1 cellular context compared by ENCODE assay signal in the genomic region with DNA sequence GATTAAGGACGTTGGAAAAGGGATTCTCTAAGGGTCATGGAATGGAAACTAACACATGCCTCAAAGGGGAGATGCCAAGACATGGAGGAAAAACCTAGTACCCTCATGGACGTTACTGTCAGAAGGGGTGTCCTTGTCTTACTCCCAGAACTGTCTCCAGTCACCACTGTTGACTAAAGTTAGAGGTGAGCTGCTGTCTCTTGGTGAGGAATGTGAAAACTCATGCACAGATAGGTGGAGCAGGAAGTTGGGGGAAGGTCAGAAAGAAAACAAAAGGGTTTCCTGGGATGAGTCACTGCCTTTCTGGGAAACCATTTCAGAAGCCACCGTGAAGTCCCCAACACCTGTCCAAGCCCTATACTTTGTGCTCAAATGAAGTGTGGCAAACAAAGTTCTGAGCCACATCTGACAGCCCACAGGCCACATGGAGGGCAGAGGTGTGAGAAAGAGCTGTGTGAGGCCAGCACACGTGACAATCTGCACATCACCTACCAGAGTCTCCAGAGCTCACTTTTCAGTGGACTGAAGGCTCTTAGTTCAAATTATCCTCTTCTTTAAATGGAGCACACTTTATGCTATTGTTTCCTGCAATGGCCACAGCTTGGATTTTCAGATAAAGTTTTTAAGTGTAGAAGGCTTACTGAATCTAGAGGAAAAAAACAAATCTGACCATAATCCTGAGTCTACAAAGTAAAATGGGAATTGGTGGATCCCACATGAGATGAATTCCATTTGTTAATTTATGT.
TF ChIP-seq lines count a peak whose summit lies in the region.

No MANE protein-coding gene starts in this region.

TF ChIP-seq in HepG2, 621 proteins besides CTCF, POLR2A, EP300 and RAD21 (continued from another document and continues in another):
- no peak for TF ChIP-seq SRSF9 (IDR thresholded peaks at IDR 0.05; ENCODE audit: borderline replicate concordance, insufficient read depth, low read depth, low read length, poor library complexity, severe bottlenecking)
- TF ChIP-seq, protein P1, sequence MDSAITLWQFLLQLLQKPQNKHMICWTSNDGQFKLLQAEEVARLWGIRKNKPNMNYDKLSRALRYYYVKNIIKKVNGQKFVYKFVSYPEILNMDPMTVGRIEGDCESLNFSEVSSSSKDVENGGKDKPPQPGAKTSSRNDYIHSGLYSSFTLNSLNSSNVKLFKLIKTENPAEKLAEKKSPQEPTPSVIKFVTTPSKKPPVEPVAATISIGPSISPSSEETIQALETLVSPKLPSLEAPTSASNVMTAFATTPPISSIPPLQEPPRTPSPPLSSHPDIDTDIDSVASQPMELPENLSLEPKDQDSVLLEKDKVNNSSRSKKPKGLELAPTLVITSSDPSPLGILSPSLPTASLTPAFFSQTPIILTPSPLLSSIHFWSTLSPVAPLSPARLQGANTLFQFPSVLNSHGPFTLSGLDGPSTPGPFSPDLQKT (CRISPR knock-in tag; IDR thresholded peaks at IDR 0.05; ENCODE audit: borderline replicate concordance), result no peak; the same call in 1 of the 2 replicates
- no peak for TF ChIP-seq RFX1 (IDR thresholded peaks at IDR 0.05)
- peak; percentile 92 for TF ChIP-seq HOXA3 (CRISPR knock-in tag; IDR thresholded peaks at IDR 0.05)
- TF ChIP-seq ZBTB1 (CRISPR knock-in tag; IDR thresholded peaks at IDR 0.05; ENCODE audit: borderline replicate concordance), result peak; percentile 94; the same call in 1 of the 2 replicates
- TF ChIP-seq CHD2 (IDR thresholded peaks at IDR 0.05; ENCODE audit: low read depth, low read length), result no peak
- TF ChIP-seq NFKB2 (CRISPR knock-in tag; IDR thresholded peaks at IDR 0.05; ENCODE audit: borderline replicate concordance), result peak; percentile 98
- TF ChIP-seq ZFP36L2 (CRISPR knock-in tag; IDR thresholded peaks at IDR 0.05), result peak; percentile 96
- TF ChIP-seq, protein P2, sequence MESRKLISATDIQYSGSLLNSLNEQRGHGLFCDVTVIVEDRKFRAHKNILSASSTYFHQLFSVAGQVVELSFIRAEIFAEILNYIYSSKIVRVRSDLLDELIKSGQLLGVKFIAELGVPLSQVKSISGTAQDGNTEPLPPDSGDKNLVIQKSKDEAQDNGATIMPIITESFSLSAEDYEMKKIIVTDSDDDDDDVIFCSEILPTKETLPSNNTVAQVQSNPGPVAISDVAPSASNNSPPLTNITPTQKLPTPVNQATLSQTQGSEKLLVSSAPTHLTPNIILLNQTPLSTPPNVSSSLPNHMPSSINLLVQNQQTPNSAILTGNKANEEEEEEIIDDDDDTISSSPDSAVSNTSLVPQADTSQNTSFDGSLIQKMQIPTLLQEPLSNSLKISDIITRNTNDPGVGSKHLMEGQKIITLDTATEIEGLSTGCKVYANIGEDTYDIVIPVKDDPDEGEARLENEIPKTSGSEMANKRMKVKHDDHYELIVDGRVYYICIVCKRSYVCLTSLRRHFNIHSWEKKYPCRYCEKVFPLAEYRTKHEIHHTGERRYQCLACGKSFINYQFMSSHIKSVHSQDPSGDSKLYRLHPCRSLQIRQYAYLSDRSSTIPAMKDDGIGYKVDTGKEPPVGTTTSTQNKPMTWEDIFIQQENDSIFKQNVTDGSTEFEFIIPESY (CRISPR knock-in tag; IDR thresholded peaks at IDR 0.05), result peak; percentile 89; the same call in 1 of the 2 replicates
- TF ChIP-seq, protein P3, sequence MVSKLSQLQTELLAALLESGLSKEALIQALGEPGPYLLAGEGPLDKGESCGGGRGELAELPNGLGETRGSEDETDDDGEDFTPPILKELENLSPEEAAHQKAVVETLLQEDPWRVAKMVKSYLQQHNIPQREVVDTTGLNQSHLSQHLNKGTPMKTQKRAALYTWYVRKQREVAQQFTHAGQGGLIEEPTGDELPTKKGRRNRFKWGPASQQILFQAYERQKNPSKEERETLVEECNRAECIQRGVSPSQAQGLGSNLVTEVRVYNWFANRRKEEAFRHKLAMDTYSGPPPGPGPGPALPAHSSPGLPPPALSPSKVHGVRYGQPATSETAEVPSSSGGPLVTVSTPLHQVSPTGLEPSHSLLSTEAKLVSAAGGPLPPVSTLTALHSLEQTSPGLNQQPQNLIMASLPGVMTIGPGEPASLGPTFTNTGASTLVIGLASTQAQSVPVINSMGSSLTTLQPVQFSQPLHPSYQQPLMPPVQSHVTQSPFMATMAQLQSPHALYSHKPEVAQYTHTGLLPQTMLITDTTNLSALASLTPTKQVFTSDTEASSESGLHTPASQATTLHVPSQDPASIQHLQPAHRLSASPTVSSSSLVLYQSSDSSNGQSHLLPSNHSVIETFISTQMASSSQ (IDR thresholded peaks at IDR 0.05; ENCODE audit: low read depth), result peak; percentile 79; the same call in 1 of the 2 replicates
- TF ChIP-seq, protein P3 (CRISPR knock-in tag; IDR thresholded peaks at IDR 0.05; ENCODE audit: borderline replicate concordance), result peak; percentile 86
- TF ChIP-seq MTA1 (CRISPR knock-in tag; IDR thresholded peaks at IDR 0.05; ENCODE audit: borderline replicate concordance), result 0 out of 2 replicates have a peak, but pooled peaks have one; percentile 40
- TF ChIP-seq MAFK (conservative IDR thresholded peaks at IDR 0.05 in 1 of 2, IDR thresholded peaks at IDR 0.05 in 1 of 2; ENCODE audit: low read length in 2 of 2), result peak in 1 of 2 experiments; percentile 0; a peak in 2 of 4 replicates
- TF ChIP-seq, protein P4, sequence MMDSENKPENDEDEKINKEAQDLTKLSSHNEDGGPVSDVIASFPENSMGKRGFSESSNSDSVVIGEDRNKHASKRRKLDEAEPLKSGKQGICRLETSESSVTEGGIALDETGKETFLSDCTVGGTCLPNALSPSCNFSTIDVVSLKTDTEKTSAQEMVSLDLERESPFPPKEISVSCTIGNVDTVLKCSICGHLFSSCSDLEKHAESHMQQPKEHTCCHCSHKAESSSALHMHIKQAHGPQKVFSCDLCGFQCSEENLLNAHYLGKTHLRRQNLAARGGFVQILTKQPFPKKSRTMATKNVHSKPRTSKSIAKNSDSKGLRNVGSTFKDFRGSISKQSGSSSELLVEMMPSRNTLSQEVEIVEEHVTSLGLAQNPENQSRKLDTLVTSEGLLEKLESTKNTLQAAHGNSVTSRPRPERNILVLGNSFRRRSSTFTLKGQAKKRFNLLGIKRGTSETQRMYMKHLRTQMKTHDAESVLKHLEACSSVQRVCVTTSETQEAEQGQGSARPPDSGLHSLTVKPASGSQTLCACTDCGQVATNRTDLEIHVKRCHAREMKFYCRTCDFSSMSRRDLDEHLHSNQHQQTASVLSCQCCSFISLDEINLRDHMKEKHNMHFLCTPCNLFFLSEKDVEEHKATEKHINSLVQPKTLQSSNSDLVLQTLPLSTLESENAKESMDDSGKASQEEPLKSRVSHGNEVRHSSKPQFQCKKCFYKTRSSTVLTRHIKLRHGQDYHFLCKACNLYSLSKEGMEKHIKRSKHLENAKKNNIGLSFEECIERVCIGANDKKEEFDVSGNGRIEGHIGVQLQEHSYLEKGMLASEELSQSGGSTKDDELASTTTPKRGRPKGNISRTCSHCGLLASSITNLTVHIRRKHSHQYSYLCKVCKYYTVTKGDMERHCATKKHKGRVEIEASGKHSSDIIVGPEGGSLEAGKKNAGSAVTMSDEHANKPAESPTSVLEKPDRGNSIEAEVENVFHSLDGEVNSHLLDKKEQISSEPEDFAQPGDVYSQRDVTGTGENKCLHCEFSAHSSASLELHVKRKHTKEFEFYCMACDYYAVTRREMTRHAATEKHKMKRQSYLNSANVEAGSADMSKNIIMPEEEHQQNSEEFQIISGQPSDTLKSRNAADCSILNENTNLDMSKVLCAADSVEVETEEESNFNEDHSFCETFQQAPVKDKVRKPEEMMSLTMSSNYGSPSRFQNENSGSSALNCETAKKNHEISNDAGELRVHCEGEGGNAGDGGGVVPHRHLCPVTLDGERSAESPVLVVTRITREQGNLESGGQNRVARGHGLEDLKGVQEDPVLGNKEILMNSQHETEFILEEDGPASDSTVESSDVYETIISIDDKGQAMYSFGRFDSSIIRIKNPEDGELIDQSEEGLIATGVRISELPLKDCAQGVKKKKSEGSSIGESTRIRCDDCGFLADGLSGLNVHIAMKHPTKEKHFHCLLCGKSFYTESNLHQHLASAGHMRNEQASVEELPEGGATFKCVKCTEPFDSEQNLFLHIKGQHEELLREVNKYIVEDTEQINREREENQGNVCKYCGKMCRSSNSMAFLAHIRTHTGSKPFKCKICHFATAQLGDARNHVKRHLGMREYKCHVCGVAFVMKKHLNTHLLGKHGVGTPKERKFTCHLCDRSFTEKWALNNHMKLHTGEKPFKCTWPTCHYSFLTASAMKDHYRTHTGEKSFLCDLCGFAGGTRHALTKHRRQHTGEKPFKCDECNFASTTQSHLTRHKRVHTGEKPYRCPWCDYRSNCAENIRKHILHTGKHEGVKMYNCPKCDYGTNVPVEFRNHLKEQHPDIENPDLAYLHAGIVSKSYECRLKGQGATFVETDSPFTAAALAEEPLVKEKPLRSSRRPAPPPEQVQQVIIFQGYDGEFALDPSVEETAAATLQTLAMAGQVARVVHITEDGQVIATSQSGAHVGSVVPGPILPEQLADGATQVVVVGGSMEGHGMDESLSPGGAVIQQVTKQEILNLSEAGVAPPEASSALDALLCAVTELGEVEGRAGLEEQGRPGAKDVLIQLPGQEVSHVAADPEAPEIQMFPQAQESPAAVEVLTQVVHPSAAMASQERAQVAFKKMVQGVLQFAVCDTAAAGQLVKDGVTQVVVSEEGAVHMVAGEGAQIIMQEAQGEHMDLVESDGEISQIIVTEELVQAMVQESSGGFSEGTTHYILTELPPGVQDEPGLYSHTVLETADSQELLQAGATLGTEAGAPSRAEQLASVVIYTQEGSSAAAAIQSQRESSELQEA (CRISPR knock-in tag; IDR thresholded peaks at IDR 0.05; ENCODE audit: not compliant biosample characterization), result peak; percentile 96
- peak; percentile 98; the same call in 1 of the 2 replicates for TF ChIP-seq ZNF569 (CRISPR knock-in tag; IDR thresholded peaks at IDR 0.05; ENCODE audit: borderline replicate concordance)
- no peak for TF ChIP-seq ZNF564 (CRISPR knock-in tag; IDR thresholded peaks at IDR 0.05)
- TF ChIP-seq SRF (IDR thresholded peaks at IDR 0.05; ENCODE audit: low read depth, low read length), result no peak; the same call in 1 of the 2 replicates
- TF ChIP-seq NFE2 (CRISPR knock-in tag; IDR thresholded peaks at IDR 0.05), result peak; percentile 46; the same call in 1 of the 2 replicates
- TF ChIP-seq PHF20 (CRISPR knock-in tag; IDR thresholded peaks at IDR 0.05), result no peak
- peak; percentile 95 for TF ChIP-seq KMT2B (CRISPR knock-in tag; IDR thresholded peaks at IDR 0.05)
- TF ChIP-seq ZNF556 (CRISPR knock-in tag; IDR thresholded peaks at IDR 0.05; ENCODE audit: borderline replicate concordance), result peak; percentile 96; the same call in 1 of the 2 replicates
- no peak for TF ChIP-seq NBN (conservative IDR thresholded peaks at IDR 0.05)
- peak; percentile 87; the same call in 1 of the 2 replicates for TF ChIP-seq GZF1 (CRISPR knock-in tag; IDR thresholded peaks at IDR 0.05)
- TF ChIP-seq, protein P5, sequence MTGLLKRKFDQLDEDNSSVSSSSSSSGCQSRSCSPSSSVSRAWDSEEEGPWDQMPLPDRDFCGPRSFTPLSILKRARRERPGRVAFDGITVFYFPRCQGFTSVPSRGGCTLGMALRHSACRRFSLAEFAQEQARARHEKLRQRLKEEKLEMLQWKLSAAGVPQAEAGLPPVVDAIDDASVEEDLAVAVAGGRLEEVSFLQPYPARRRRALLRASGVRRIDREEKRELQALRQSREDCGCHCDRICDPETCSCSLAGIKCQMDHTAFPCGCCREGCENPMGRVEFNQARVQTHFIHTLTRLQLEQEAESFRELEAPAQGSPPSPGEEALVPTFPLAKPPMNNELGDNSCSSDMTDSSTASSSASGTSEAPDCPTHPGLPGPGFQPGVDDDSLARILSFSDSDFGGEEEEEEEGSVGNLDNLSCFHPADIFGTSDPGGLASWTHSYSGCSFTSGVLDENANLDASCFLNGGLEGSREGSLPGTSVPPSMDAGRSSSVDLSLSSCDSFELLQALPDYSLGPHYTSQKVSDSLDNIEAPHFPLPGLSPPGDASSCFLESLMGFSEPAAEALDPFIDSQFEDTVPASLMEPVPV (CRISPR knock-in tag; IDR thresholded peaks at IDR 0.05), result peak; percentile 100
- TF ChIP-seq, protein P6, sequence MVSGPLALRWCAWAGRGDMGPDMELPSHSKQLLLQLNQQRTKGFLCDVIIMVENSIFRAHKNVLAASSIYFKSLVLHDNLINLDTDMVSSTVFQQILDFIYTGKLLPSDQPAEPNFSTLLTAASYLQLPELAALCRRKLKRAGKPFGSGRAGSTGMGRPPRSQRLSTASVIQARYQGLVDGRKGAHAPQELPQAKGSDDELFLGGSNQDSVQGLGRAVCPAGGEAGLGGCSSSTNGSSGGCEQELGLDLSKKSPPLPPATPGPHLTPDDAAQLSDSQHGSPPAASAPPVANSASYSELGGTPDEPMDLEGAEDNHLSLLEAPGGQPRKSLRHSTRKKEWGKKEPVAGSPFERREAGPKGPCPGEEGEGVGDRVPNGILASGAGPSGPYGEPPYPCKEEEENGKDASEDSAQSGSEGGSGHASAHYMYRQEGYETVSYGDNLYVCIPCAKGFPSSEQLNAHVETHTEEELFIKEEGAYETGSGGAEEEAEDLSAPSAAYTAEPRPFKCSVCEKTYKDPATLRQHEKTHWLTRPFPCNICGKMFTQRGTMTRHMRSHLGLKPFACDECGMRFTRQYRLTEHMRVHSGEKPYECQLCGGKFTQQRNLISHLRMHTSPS (CRISPR knock-in tag; IDR thresholded peaks at IDR 0.05; ENCODE audit: low read depth), result peak; percentile 96
- TF ChIP-seq ZNF891 (CRISPR knock-in tag; IDR thresholded peaks at IDR 0.05), result no peak
- TF ChIP-seq TEAD3 (CRISPR knock-in tag; optimal IDR thresholded peaks at IDR 0.05; ENCODE audit: borderline replicate concordance), result peak; percentile 98
- no peak for TF ChIP-seq NPAS2 (CRISPR knock-in tag; IDR thresholded peaks at IDR 0.05; ENCODE audit: borderline replicate concordance)
- TF ChIP-seq, protein P7, sequence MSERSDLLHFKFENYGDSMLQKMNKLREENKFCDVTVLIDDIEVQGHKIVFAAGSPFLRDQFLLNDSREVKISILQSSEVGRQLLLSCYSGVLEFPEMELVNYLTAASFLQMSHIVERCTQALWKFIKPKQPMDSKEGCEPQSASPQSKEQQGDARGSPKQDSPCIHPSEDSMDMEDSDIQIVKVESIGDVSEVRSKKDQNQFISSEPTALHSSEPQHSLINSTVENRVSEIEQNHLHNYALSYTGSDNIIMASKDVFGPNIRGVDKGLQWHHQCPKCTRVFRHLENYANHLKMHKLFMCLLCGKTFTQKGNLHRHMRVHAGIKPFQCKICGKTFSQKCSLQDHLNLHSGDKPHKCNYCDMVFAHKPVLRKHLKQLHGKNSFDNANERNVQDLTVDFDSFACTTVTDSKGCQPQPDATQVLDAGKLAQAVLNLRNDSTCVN (CRISPR knock-in tag; IDR thresholded peaks at IDR 0.05; ENCODE audit: borderline replicate concordance), result peak; percentile 98
- TF ChIP-seq ZNF432 (CRISPR knock-in tag; IDR thresholded peaks at IDR 0.05; ENCODE audit: borderline replicate concordance), result no peak
- TF ChIP-seq BORCS8-MEF2B (CRISPR knock-in tag; IDR thresholded peaks at IDR 0.05), result peak; percentile 64; the same call in 1 of the 2 replicates
- peak; percentile 93 for TF ChIP-seq KDM5B (CRISPR knock-in tag; IDR thresholded peaks at IDR 0.05; ENCODE audit: borderline replicate concordance)
- peak; percentile 99 for TF ChIP-seq IRF2 (CRISPR knock-in tag; IDR thresholded peaks at IDR 0.05)
- TF ChIP-seq POLR2AphosphoS2 (IDR thresholded peaks at IDR 0.05; ENCODE audit: low read depth, low read length), result no peak
